In the genomic region with DNA sequence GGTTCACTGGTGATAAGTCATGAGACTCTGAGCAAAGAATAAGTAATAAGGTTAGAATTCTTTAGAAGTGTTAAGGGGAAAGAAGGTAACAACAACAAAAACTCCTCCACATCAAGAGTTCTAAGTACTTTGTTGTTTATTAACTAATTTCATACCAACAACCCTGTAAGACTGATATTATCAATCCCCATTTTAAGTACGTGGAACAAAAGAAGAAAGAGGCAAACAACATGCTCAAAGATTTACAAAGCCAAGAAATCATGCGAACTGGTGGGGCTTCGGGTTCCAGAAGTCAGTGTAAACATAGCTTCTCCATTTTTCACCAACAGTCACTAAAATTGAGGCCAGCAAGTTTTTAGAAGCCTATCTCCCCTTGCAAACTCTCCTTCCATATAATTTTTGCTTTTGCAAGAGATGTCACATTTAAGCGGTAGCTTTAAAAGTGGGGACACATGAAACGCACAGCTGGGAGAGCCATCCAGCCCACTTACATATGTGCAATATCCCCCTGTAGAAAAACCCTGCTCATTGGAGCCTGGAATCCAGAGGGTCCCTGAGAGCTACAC, we compare ENCODE assay signal across 1 cellular context.
TF ChIP-seq lines count a peak whose summit lies in the region.

No MANE protein-coding gene starts in this region.

TF ChIP-seq in GM23338, 12 proteins besides CTCF, POLR2A, EP300 and RAD21 (continued from another document):
- TF ChIP-seq, protein P1, sequence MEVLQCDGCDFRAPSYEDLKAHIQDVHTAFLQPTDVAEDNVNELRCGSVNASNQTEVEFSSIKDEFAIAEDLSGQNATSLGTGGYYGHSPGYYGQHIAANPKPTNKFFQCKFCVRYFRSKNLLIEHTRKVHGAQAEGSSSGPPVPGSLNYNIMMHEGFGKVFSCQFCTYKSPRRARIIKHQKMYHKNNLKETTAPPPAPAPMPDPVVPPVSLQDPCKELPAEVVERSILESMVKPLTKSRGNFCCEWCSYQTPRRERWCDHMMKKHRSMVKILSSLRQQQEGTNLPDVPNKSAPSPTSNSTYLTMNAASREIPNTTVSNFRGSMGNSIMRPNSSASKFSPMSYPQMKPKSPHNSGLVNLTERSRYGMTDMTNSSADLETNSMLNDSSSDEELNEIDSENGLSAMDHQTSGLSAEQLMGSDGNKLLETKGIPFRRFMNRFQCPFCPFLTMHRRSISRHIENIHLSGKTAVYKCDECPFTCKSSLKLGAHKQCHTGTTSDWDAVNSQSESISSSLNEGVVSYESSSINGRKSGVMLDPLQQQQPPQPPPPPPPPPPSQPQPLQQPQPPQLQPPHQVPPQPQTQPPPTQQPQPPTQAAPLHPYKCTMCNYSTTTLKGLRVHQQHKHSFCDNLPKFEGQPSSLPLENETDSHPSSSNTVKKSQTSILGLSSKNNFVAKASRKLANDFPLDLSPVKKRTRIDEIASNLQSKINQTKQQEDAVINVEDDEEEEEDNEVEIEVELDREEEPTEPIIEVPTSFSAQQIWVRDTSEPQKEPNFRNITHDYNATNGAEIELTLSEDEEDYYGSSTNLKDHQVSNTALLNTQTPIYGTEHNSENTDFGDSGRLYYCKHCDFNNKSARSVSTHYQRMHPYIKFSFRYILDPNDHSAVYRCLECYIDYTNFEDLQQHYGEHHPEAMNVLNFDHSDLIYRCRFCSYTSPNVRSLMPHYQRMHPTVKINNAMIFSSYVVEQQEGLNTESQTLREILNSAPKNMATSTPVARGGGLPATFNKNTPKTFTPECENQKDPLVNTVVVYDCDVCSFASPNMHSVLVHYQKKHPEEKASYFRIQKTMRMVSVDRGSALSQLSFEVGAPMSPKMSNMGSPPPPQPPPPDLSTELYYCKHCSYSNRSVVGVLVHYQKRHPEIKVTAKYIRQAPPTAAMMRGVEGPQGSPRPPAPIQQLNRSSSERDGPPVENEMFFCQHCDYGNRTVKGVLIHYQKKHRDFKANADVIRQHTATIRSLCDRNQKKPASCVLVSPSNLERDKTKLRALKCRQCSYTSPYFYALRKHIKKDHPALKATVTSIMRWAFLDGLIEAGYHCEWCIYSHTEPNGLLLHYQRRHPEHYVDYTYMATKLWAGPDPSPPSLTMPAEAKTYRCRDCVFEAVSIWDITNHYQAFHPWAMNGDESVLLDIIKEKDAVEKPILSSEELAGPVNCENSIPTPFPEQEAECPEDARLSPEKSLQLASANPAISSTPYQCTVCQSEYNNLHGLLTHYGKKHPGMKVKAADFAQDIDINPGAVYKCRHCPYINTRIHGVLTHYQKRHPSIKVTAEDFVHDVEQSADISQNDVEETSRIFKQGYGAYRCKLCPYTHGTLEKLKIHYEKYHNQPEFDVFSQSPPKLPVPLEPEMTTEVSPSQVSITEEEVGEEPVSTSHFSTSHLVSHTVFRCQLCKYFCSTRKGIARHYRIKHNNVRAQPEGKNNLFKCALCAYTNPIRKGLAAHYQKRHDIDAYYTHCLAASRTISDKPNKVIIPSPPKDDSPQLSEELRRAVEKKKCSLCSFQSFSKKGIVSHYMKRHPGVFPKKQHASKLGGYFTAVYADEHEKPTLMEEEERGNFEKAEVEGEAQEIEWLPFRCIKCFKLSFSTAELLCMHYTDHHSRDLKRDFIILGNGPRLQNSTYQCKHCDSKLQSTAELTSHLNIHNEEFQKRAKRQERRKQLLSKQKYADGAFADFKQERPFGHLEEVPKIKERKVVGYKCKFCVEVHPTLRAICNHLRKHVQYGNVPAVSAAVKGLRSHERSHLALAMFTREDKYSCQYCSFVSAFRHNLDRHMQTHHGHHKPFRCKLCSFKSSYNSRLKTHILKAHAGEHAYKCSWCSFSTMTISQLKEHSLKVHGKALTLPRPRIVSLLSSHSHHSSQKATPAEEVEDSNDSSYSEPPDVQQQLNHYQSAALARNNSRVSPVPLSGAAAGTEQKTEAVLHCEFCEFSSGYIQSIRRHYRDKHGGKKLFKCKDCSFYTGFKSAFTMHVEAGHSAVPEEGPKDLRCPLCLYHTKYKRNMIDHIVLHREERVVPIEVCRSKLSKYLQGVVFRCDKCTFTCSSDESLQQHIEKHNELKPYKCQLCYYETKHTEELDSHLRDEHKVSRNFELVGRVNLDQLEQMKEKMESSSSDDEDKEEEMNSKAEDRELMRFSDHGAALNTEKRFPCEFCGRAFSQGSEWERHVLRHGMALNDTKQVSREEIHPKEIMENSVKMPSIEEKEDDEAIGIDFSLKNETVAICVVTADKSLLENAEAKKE (CRISPR knock-in tag; IDR thresholded peaks at IDR 0.05), result no peak
- TF ChIP-seq REST (IDR thresholded peaks at IDR 0.05; ENCODE audit: unreplicated experiment), result no peak
- TF ChIP-seq ZNF331 (CRISPR knock-in tag; IDR thresholded peaks at IDR 0.05; ENCODE audit: low read depth), result no peak
- TF ChIP-seq EZH2 (IDR thresholded peaks at IDR 0.05; ENCODE audit: low read depth, unreplicated experiment), result no peak
- no peak for TF ChIP-seq POLR2AphosphoS5 (IDR thresholded peaks at IDR 0.05; ENCODE audit: low read depth)
- no peak for TF ChIP-seq STAT1 (IDR thresholded peaks at IDR 0.05; ENCODE audit: unreplicated experiment)
- TF ChIP-seq EZH2phosphoT487 (IDR thresholded peaks at IDR 0.05; ENCODE audit: unreplicated experiment), result no peak
- TF ChIP-seq NANOG (IDR thresholded peaks at IDR 0.05; ENCODE audit: borderline replicate concordance), result no peak
TF ChIP-seq in GM23338: peak in this region for 0.
